8 cellular contexts compared by ENCODE assay signal in the genomic region with DNA sequence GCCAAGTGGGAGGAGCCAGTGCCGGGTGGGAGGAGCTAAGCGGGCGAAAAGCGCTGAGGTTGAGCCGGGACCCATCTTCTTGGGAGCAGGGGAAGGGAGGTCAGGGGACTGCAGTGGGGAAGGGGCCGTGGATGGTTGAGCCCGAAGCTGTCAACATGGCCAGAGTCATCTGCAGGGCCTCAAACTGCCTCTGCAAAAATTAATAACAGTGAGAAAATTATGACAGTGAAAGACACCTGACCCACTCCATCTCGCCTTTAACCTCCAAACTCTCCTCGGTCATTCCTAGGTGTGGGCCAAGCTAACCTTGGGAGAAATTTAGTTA. TPM values are rescaled to one million over a fixed set of nuclear protein-coding genes. Genes with fewer than 3 reads are reported as not detected.
DNase-seq lines count a peak whose midpoint lies in the region; ATAC-seq, FAIRE-seq and TF ChIP-seq lines count a peak whose summit lies in the region.

No MANE protein-coding gene starts in this region.

- H3K4me3 ChIP-seq in GM12878, result peak overlapping the region; percentile 76
- peak overlapping the region; percentile 59 for H3K4me3 ChIP-seq in mononuclear cell (ENCODE audit: low read length)

- H3K4me3 Mint-ChIP-seq in activated naive CD4-positive, alpha-beta T cell treated with anti-CD3 and anti-CD28 coated beads, Interleukin-2, amount 10 ng/mL, durations not matched to agents 7 days and 5 days, result peak overlapping the region; percentile 93
- H3K4me3 Mint-ChIP-seq in type B pancreatic cell, result peak overlapping the region; percentile 95

- peak overlapping the region; percentile 85 for H2AFZ ChIP-seq in GM12878 (ENCODE audit: control insufficient read depth, low read depth, low read length)

- H3K27me3 ChIP-seq in GM12878 (replicated peaks in 1 of 2; ENCODE audit: control insufficient read depth in 2 of 2, insufficient read depth in 2 of 2, low read length in 1 of 2), result no peaks in the 10 kb centered on the region
- no peaks in the 10 kb centered on the region for H3K27me3 ChIP-seq in mononuclear cell (ENCODE audit: insufficient read depth, low read length)

- H3K27ac Mint-ChIP-seq in activated naive CD4-positive, alpha-beta T cell treated with anti-CD3 and anti-CD28 coated beads, Interleukin-2, amount 10 ng/mL, durations not matched to agents 7 days and 5 days, result peak overlapping the region; percentile 94
- peak overlapping the region; percentile 94 for H3K27ac Mint-ChIP-seq in type B pancreatic cell

- peaks cover 36% of the 10 kb centered on the region for H3K4me1 Mint-ChIP-seq in activated naive CD4-positive, alpha-beta T cell treated with anti-CD3 and anti-CD28 coated beads, Interleukin-2, amount 10 ng/mL, durations not matched to agents 7 days and 5 days
- H3K4me1 Mint-ChIP-seq in type B pancreatic cell (ENCODE audit: unreplicated experiment), result peaks cover 10% of the 10 kb centered on the region

- BruUV-seq in GM12878 (replicated peaks; lab: Mats Ljungman, UMichigan), result no TSS peak

- WGBS in GM12878 (ENCODE audit: insufficient coverage, insufficient replicate concordance, low lambda C conversion rate, missing lambda C conversion rate), result 7% methylated on average over 9 of the region's 9 CpGs

- peak overlapping the region; percentile 82 for H3K9ac ChIP-seq in GM12878 (ENCODE audit: control insufficient read depth, insufficient read depth, low read length)

- TF ChIP-seq EP300 in GM12878 (IDR thresholded peaks at IDR 0.05; ENCODE audit: borderline replicate concordance in 1 of 2, control insufficient read depth in 1 of 2, low read depth in 2 of 2, low read length in 2 of 2), result no peak

- peaks cover 4% of the 10 kb centered on the region; the same call in 2 of the 3 replicates for H3K9me3 ChIP-seq in GM12878 (replicated peaks; ENCODE audit: control insufficient read depth, insufficient read depth, low read length)
- peaks cover 6% of the 10 kb centered on the region for H3K9me3 ChIP-seq in mononuclear cell (ENCODE audit: low read depth, low read length)

- peak overlapping the region; percentile 75 for H3K27ac ChIP-seq in GM12878 (ENCODE audit: control insufficient read depth, insufficient read depth)

- no peak for ATAC-seq in GM12878

- peak overlapping the region; percentile 81 for H3K4me2 ChIP-seq in GM12878 (ENCODE audit: control insufficient read depth, insufficient read depth)

- no peaks in the 10 kb centered on the region for H3K79me2 ChIP-seq in GM12878 (ENCODE audit: control insufficient read depth, insufficient read depth, low read length)

- intact Hi-C loops in GM12878 (cut with micrococcal nuclease; ENCODE audit: unreplicated experiment), result loop anchor here (2.0 kb wide), 1 partner anchor 153 kb away; no protein-coding TSS in a partner anchor

- CTCF ChIA-PET in activated naive CD4-positive, alpha-beta T cell treated with anti-CD3 and anti-CD28 coated beads, Interleukin-2, amount 10 ng/mL, durations not matched to agents 7 days and 5 days (lab: Charles Lee), result interaction anchor here (1.0 to 1.6 kb wide), 4 partner anchors 30 to 581 kb away, joined by 3 to 6 read pairs (median 4); partner anchors contain the start of genes TRAPPC5 and ZNF557
- CTCF ChIA-PET in GM12878 (lab: Yijun Ruan, JAX), result interaction anchor here (0.7 to 5.7 kb wide), 18 partner anchors 15 to 972 kb away, joined by 3 to 62 read pairs (median 4); partner anchors contain the start of genes ARHGEF18, TRAPPC5 and ZNF557

- H3K36me3 ChIP-seq in GM12878 (ENCODE audit: control insufficient read depth in 2 of 2, insufficient read depth in 2 of 2, low read length in 1 of 2), result no peaks in the 10 kb centered on the region

- in situ Hi-C loops in GM12878 (cut with MboI), result no loop called here

- POLR2A ChIA-PET in GM12878 (lab: Charles Lee), result interaction anchor here (0.5 to 2.0 kb wide), 16 partner anchors 15 to 821 kb away, joined by 3 to 14 read pairs (median 4); partner anchors contain the start of genes ARHGEF18, SNAPC2 and ZNF557

- no peak for TF ChIP-seq POLR2A in GM12878 (IDR thresholded peaks at IDR 0.05; ENCODE audit: low read depth, low read length)

- SMC1A ChIA-PET in GM12878 (lab: Charles Lee; ENCODE audit: uncharacterized antibody, unreplicated experiment), result interaction anchor here (0.6 to 1.8 kb wide), 20 partner anchors 29 to 280 kb away, joined by 3 to 9 read pairs (median 4); no protein-coding TSS in a partner anchor

- no peak for TF ChIP-seq RAD21 in GM12878 (IDR thresholded peaks at IDR 0.05; ENCODE audit: insufficient read depth, low read depth, low read length)

- peaks cover 28% of the 10 kb centered on the region for H3K9me3 Mint-ChIP-seq in activated naive CD4-positive, alpha-beta T cell treated with anti-CD3 and anti-CD28 coated beads, Interleukin-2, amount 10 ng/mL, durations not matched to agents 7 days and 5 days
- peaks cover 20% of the 10 kb centered on the region for H3K9me3 Mint-ChIP-seq in type B pancreatic cell

- no peaks in the 10 kb centered on the region for H4K20me1 ChIP-seq in GM12878 (ENCODE audit: control insufficient read depth, insufficient read depth)

- H3K36me3 Mint-ChIP-seq in activated naive CD4-positive, alpha-beta T cell treated with anti-CD3 and anti-CD28 coated beads, Interleukin-2, amount 10 ng/mL, durations not matched to agents 7 days and 5 days, result peaks cover 11% of the 10 kb centered on the region
- H3K36me3 Mint-ChIP-seq in type B pancreatic cell, result peaks cover 21% of the 10 kb centered on the region

- FAIRE-seq in GM12878 (lab: Jason Lieb, UNC), result no peak

- DNase-seq in activated naive CD4-positive, alpha-beta T cell treated with anti-CD3 and anti-CD28 coated beads, Interleukin-2, amount 10 ng/mL, durations not matched to agents 7 days and 5 days, result no peak
- no peak for DNase-seq in activated naive CD4-positive, alpha-beta T cell treated with anti-CD3 and anti-CD28 coated beads, Interleukin-2, amount 50 U/mL, for 16 hours
- DNase-seq in GM12878 (ENCODE audit: low read depth, low spot score), result no peak
- no peak for DNase-seq in type B pancreatic cell (ENCODE audit: extremely low spot score, unreplicated experiment)
- no peak for DNase-seq in RKO (ENCODE audit: low spot score)
- no peak for DNase-seq in central memory CD4-positive, alpha-beta T cell
- DNase-seq in activated CD4-positive, CD25-positive, alpha-beta regulatory T cell treated with anti-CD3 and anti-CD28 coated beads, Interleukin-2, amount 50 U/mL, for 72 hours, result no peak

- TF ChIP-seq CTCF in GM12878 (IDR thresholded peaks at IDR 0.05 in 2 of 3, conservative IDR thresholded peaks at IDR 0.05 in 1 of 3; ENCODE audit: control insufficient read depth in 2 of 3, extremely low read depth in 1 of 3, insufficient read depth in 1 of 3, low read depth in 3 of 3, low read length in 3 of 3) (no peak), type B pancreatic cell (conservative IDR thresholded peaks at IDR 0.05) (no peak)

- RAD21 ChIA-PET in GM12878 (lab: Charles Lee; ENCODE audit: unreplicated experiment), result interaction anchor here (0.6 to 2.3 kb wide), 29 partner anchors 30 to 581 kb away, joined by 3 to 21 read pairs (median 4); partner anchors contain the start of genes ARHGEF18, PET100, TRAPPC5 and XAB2

- H3K27me3 Mint-ChIP-seq in activated naive CD4-positive, alpha-beta T cell treated with anti-CD3 and anti-CD28 coated beads, Interleukin-2, amount 10 ng/mL, durations not matched to agents 7 days and 5 days, result peaks cover 28% of the 10 kb centered on the region
- peaks cover 3% of the 10 kb centered on the region for H3K27me3 Mint-ChIP-seq in type B pancreatic cell

- H3K4me1 ChIP-seq in GM12878 (ENCODE audit: control insufficient read depth, insufficient read depth, low read length) (peaks cover 9% of the 10 kb centered on the region), mononuclear cell (ENCODE audit: insufficient read depth, low read length) (peaks cover 19% of the 10 kb centered on the region)

RNA-seq across cellular contexts. Expression of gene ZNF557, which starts 30.1 kb away (rescaled TPM):
- 34.6 and 36.2 TPM in 2 replicates for total RNA-seq in GM12878 (2013; cell fraction: nucleolus; rRNA removed)
- total RNA-seq in GM12878 (2014; rRNA removed) (11.0 and 12.4 TPM in 2 replicates), GM12878 (2014; rRNA removed; fragmentation: Illumina TruSeq; extraction: Trizol) (10.9 and 11.4 TPM in 2 replicates), GM12878 (2021) (10.7 and 12.1 TPM in 2 replicates), mononuclear cell (25.6 TPM), type B pancreatic cell (ENCODE audit: low replicate concordance) (13.7 TPM in 2 replicates)
- 2.2 TPM for polyA plus RNA-seq in GM12878 (2011; ENCODE audit: low read depth)
- polyA plus RNA-seq in GM12878 (2011; rRNA removed) (10.4 and 11.8 TPM in 2 replicates), GM12878 (2014; fragmentation: Illumina TruSeq; extraction: Trizol) (4.8 and 5.0 TPM in 2 replicates), GM12878 (2014; fragmentation: Nextera tagmentation; extraction: Ambion mirVana) (1 to 10 TPM; 5.0 to 5.5 TPM), GM12878 (2014; rRNA removed) (3.8 and 3.9 TPM in 2 replicates), GM12878 (2016; fragmentation: Nextera tagmentation; extraction: Ambion mirVana) (1 to 10 TPM; 8.1 to 10.0 TPM)
- polyA plus RNA-seq in GM12878 (2011; cell fraction: cytosol; rRNA removed), result 7.2 and 7.4 TPM in 2 replicates
- polyA plus RNA-seq in GM12878 (2011; cell fraction: nucleus; rRNA removed), result 9.0 and 10.2 TPM in 2 replicates
- polyA plus RNA-seq in GM12878 (2012), result 3.2 and 3.9 TPM in 2 replicates
- 24.1 and 29.0 TPM in 2 replicates for polyA minus RNA-seq in GM12878 (2011; rRNA and poly(A)+ RNA removed)
- 8.4 and 9.5 TPM in 2 replicates for polyA minus RNA-seq in GM12878 (2011; cell fraction: cytosol; rRNA and poly(A)+ RNA removed)
- polyA minus RNA-seq in GM12878 (2011; cell fraction: nucleus; rRNA and poly(A)+ RNA removed), result 10.5 and 17.7 TPM in 2 replicates

RNA-seq across cellular contexts. Expression of gene MBD3L3, which starts 41.1 kb away (rescaled TPM):
- not detected in 2 replicates for total RNA-seq in GM12878 (2013; cell fraction: nucleolus; rRNA removed)
- not detected in 2 replicates for total RNA-seq in GM12878 (2014; rRNA removed)
- total RNA-seq in GM12878 (2014; rRNA removed; fragmentation: Illumina TruSeq; extraction: Trizol), result not detected in 2 replicates
- total RNA-seq in GM12878 (2021), result not detected in 2 replicates
- polyA plus RNA-seq in GM12878 (2011; ENCODE audit: low read depth), result not detected
- polyA plus RNA-seq in GM12878 (2011; rRNA removed), result not detected in 2 replicates
- polyA plus RNA-seq in GM12878 (2011; cell fraction: cytosol; rRNA removed), result not detected in 2 replicates
- polyA plus RNA-seq in GM12878 (2011; cell fraction: nucleus; rRNA removed), result not detected in 2 replicates
- not detected in 2 replicates for polyA plus RNA-seq in GM12878 (2012)
- not detected in 2 replicates for polyA plus RNA-seq in GM12878 (2014; fragmentation: Illumina TruSeq; extraction: Trizol)
- polyA plus RNA-seq in GM12878 (2014; fragmentation: Nextera tagmentation; extraction: Ambion mirVana), result not detected
- not detected in 2 replicates for polyA plus RNA-seq in GM12878 (2014; rRNA removed)
- not detected for polyA plus RNA-seq in GM12878 (2016; fragmentation: Nextera tagmentation; extraction: Ambion mirVana)
- not detected in 2 replicates for polyA minus RNA-seq in GM12878 (2011; rRNA and poly(A)+ RNA removed)
- not detected in 2 replicates for polyA minus RNA-seq in GM12878 (2011; cell fraction: cytosol; rRNA and poly(A)+ RNA removed)
- polyA minus RNA-seq in GM12878 (2011; cell fraction: nucleus; rRNA and poly(A)+ RNA removed), result not detected in 2 replicates
- not detected for total RNA-seq in mononuclear cell
- not detected in 2 replicates for total RNA-seq in type B pancreatic cell (ENCODE audit: low replicate concordance)

RNA-seq across cellular contexts. Expression of gene MBD3L2, which starts 50.4 kb away (rescaled TPM):
- total RNA-seq in GM12878 (2013; cell fraction: nucleolus; rRNA removed), result not detected in 2 replicates
- total RNA-seq in GM12878 (2014; rRNA removed), result not detected in 2 replicates
- total RNA-seq in GM12878 (2014; rRNA removed; fragmentation: Illumina TruSeq; extraction: Trizol), result not detected in 2 replicates
- not detected in 2 replicates for total RNA-seq in GM12878 (2021)
- not detected for polyA plus RNA-seq in GM12878 (2011; ENCODE audit: low read depth)
- not detected in 2 replicates for polyA plus RNA-seq in GM12878 (2011; rRNA removed)
- polyA plus RNA-seq in GM12878 (2011; cell fraction: cytosol; rRNA removed), result not detected in 2 replicates
- polyA plus RNA-seq in GM12878 (2011; cell fraction: nucleus; rRNA removed), result not detected in 2 replicates
- polyA plus RNA-seq in GM12878 (2012), result not detected in 2 replicates
- not detected in 2 replicates for polyA plus RNA-seq in GM12878 (2014; fragmentation: Illumina TruSeq; extraction: Trizol)
- not detected for polyA plus RNA-seq in GM12878 (2014; fragmentation: Nextera tagmentation; extraction: Ambion mirVana)
- polyA plus RNA-seq in GM12878 (2014; rRNA removed), result not detected in 2 replicates
- not detected for polyA plus RNA-seq in GM12878 (2016; fragmentation: Nextera tagmentation; extraction: Ambion mirVana)
- not detected in 2 replicates for polyA minus RNA-seq in GM12878 (2011; rRNA and poly(A)+ RNA removed)
- polyA minus RNA-seq in GM12878 (2011; cell fraction: cytosol; rRNA and poly(A)+ RNA removed), result not detected in 2 replicates
- polyA minus RNA-seq in GM12878 (2011; cell fraction: nucleus; rRNA and poly(A)+ RNA removed), result not detected in 2 replicates
- total RNA-seq in mononuclear cell, result not detected
- not detected in 2 replicates for total RNA-seq in type B pancreatic cell (ENCODE audit: low replicate concordance)

RNA-seq across cellular contexts. Expression of gene MBD3L4, which starts 59.6 kb away (rescaled TPM):
- total RNA-seq in GM12878 (2013; cell fraction: nucleolus; rRNA removed), result not detected in 2 replicates
- not detected in 2 replicates for total RNA-seq in GM12878 (2014; rRNA removed)
- total RNA-seq in GM12878 (2014; rRNA removed; fragmentation: Illumina TruSeq; extraction: Trizol), result not detected in 2 replicates
- total RNA-seq in GM12878 (2021), result not detected in 2 replicates
- not detected for polyA plus RNA-seq in GM12878 (2011; ENCODE audit: low read depth)
- polyA plus RNA-seq in GM12878 (2011; rRNA removed), result not detected in 2 replicates
- not detected in 2 replicates for polyA plus RNA-seq in GM12878 (2011; cell fraction: cytosol; rRNA removed)
- not detected in 2 replicates for polyA plus RNA-seq in GM12878 (2011; cell fraction: nucleus; rRNA removed)
- not detected in 2 replicates for polyA plus RNA-seq in GM12878 (2012)
- polyA plus RNA-seq in GM12878 (2014; fragmentation: Illumina TruSeq; extraction: Trizol), result not detected in 2 replicates
- polyA plus RNA-seq in GM12878 (2014; fragmentation: Nextera tagmentation; extraction: Ambion mirVana), result not detected
- not detected in 2 replicates for polyA plus RNA-seq in GM12878 (2014; rRNA removed)
- polyA plus RNA-seq in GM12878 (2016; fragmentation: Nextera tagmentation; extraction: Ambion mirVana), result not detected
- not detected in 2 replicates for polyA minus RNA-seq in GM12878 (2011; rRNA and poly(A)+ RNA removed)
- not detected in 2 replicates for polyA minus RNA-seq in GM12878 (2011; cell fraction: cytosol; rRNA and poly(A)+ RNA removed)
- polyA minus RNA-seq in GM12878 (2011; cell fraction: nucleus; rRNA and poly(A)+ RNA removed), result not detected in 2 replicates
- not detected for total RNA-seq in mononuclear cell
- total RNA-seq in type B pancreatic cell (ENCODE audit: low replicate concordance), result not detected in 2 replicates
